Comparison of ENCODE assay signal across 10 cellular contexts in the genomic region with DNA sequence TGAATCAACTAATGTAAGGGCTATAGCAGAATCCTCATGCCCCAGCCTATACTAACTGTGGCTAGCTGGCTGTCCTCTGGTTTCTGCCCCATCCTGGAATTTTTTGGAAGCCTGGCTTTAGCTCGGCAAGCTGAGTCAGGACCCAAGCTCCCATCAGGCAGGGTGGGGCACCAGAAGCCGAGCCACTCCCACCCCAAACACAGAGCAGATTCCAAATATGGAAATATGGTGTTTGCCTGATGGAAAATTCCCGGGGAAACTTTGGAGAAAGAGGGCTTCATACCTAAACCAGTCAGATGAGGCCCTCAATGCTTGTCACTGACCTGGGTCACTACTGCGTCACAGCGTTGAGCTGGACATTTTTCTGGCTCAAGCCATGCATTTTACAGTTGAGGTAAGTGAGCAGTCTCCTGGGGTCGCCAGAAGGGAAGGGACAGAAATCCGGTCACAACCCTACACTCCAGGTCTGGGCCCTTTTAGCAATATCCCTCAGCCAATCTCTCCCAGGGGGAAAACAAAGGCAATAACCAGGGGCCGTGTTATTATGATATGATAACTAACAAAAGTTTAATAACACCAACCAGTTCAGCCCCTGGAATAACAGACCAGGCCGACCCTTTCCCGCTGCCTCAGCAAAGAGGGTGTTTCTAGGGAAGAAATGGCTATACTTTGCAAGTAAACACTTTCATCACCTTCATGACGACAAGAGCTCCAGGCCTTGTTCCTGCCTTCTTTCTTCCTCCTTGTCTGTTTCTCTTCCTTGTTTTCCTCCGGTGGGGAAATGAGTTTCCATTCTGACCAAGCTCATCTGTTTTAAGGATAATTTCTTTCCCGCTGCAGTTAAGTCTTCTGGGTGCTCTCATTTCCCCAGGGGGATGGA. TPM values are rescaled to one million over a fixed set of nuclear protein-coding genes. Genes with fewer than 3 reads are reported as not detected.
DNase-seq lines count a peak whose midpoint lies in the region; ATAC-seq and TF ChIP-seq lines count a peak whose summit lies in the region.
"Had no signal": no experiment of that assay in that cellular context is flagged by ENCODE, and none has a peak within 500 bp of the region (broad histone marks: within the 10 kb centered on the region; RNA-seq: fewer than 3 reads in every experiment).

No MANE protein-coding gene starts in this region.

- BruUV-seq in MCF 10A (replicated peaks; lab: Mats Ljungman, UMichigan): TSS peak; percentile 79

- H3K9ac ChIP-seq in endodermal cell (ENCODE audit: extremely low read depth, low read length, poor library complexity, severe bottlenecking): no peak overlapping the region

- H3K36me3 Mint-ChIP-seq in MCF 10A (ENCODE audit: insufficient read depth, unreplicated experiment) (peaks cover 6% of the 10 kb centered on the region), endodermal cell (ENCODE audit: low read depth) (no peaks in the 10 kb centered on the region)

- H3K4me3 ChIP-seq in HFF-Myc (replicated peaks; ENCODE audit: low read depth, low read length) (no peak overlapping the region), tibial artery (no peak overlapping the region), endodermal cell (ENCODE audit: low read length) (no peak overlapping the region)

- H3K27me3 Mint-ChIP-seq in MCF 10A (ENCODE audit: insufficient read depth, unreplicated experiment) (no peaks in the 10 kb centered on the region), endodermal cell (ENCODE audit: insufficient read depth) (peaks cover 1% of the 10 kb centered on the region)

- no peak for ATAC-seq in HG03460 (IDR thresholded peaks at IDR 0.05; ENCODE audit: unreplicated experiment)

- H3K27ac ChIP-seq in layer of hippocampus (ENCODE audit: low read depth, low read length): peak overlapping the region; percentile 27
- H3K27ac ChIP-seq in tibial artery: peak overlapping the region in 1 of 2 donors; percentile 21
- H3K27ac ChIP-seq in endodermal cell (ENCODE audit: low read depth, low read length): no peak overlapping the region
- H3K27ac ChIP-seq: neutrophil had no signal

- CTCF ChIA-PET in MCF 10A (lab: Yijun Ruan, JAX): interaction anchor here (1.0 to 19.2 kb wide), 13 partner anchors 9 to 179 kb away, joined by 3 to 505 read pairs (median 3); no protein-coding TSS in a partner anchor

- H3K4me3 Mint-ChIP-seq in MCF 10A (ENCODE audit: unreplicated experiment) (no peak overlapping the region), endodermal cell (no peak overlapping the region)

- POLR2A ChIA-PET in MCF 10A (lab: Yijun Ruan, JAX): interaction anchor here (0.6 to 4.4 kb wide), 8 partner anchors 9 to 239 kb away, joined by 3 to 64 read pairs (median 4); no protein-coding TSS in a partner anchor

- H3K27me3 ChIP-seq in layer of hippocampus (ENCODE audit: control insufficient read depth, insufficient read depth, low read length): no peaks in the 10 kb centered on the region
- peaks cover 0 to 3% of the 10 kb centered on the region in 2 donors for H3K27me3 ChIP-seq in tibial artery
- peaks cover 7% of the 10 kb centered on the region for H3K27me3 ChIP-seq in endodermal cell (ENCODE audit: control insufficient read depth, insufficient read depth, low read length, poor library complexity, severe bottlenecking)

- H3K9me3 ChIP-seq in tibial artery: no peaks in the 10 kb centered on the region
- H3K9me3 ChIP-seq in endodermal cell (ENCODE audit: control insufficient read depth, low read length): no peaks in the 10 kb centered on the region
- H3K9me3 ChIP-seq: neutrophil had no signal

- WGBS in endodermal cell (ENCODE audit: insufficient coverage in 1 of 2, insufficient read length in 1 of 2), 2 experiments: 85 to 88% methylated on average over 5 to 12 of the region's 13 CpGs

- H3K4me1 Mint-ChIP-seq in MCF 10A (ENCODE audit: insufficient read depth, unreplicated experiment): peaks cover 30% of the 10 kb centered on the region
- peaks cover 5% of the 10 kb centered on the region for H3K4me1 Mint-ChIP-seq in endodermal cell

- H3K36me3 ChIP-seq in tibial artery (no peaks in the 10 kb centered on the region), endodermal cell (ENCODE audit: control insufficient read depth, insufficient read depth, low read length) (no peaks in the 10 kb centered on the region)
- H3K36me3 ChIP-seq: neutrophil had no signal

- TF ChIP-seq CTCF in HFF-Myc (IDR thresholded peaks at IDR 0.05; ENCODE audit: low read depth, low read length, missing control alignments): no peak
- TF ChIP-seq CTCF in MCF 10A (IDR thresholded peaks at IDR 0.05; ENCODE audit: unreplicated experiment): no peak
- no peak for TF ChIP-seq CTCF in tibial artery (IDR thresholded peaks at IDR 0.05)
- TF ChIP-seq CTCF in endodermal cell (conservative IDR thresholded peaks at IDR 0.05): no peak

- peaks cover 0 to 13% (median 6%) of the 10 kb centered on the region in 4 donors for H3K4me1 ChIP-seq in tibial artery
- no peaks in the 10 kb centered on the region for H3K4me1 ChIP-seq in endodermal cell (ENCODE audit: control insufficient read depth, insufficient read depth, low read length)

- no peaks in the 10 kb centered on the region for H3K9me3 Mint-ChIP-seq in MCF 10A (ENCODE audit: unreplicated experiment)
- no peaks in the 10 kb centered on the region for H3K9me3 Mint-ChIP-seq in endodermal cell

- DNase-seq in HFF-Myc (ENCODE audit: extremely low read depth, low read depth) (peak; percentile 53), MCF 10A (ENCODE audit: unreplicated experiment) (peak; percentile 78), tibial artery (peak; percentile 41 to 59), NCI-H774 (lab: John Stamatoyannopoulos, UW) (no peak), endodermal cell (no peak), NCI-H510A (lab: John Stamatoyannopoulos, UW) (no peak)
- DNase-seq: activated T-cell treated with anti-CD3 and anti-CD28 coated beads for 4 hours had no signal

- H3K27ac Mint-ChIP-seq in MCF 10A (ENCODE audit: low read depth, unreplicated experiment): peak overlapping the region; percentile 92
- H3K27ac Mint-ChIP-seq in endodermal cell: no peak overlapping the region

- intact Hi-C loops in MCF 10A (cut with micrococcal nuclease) (loop anchor here (2.0 kb wide), 1 partner anchor 71 kb away; no protein-coding TSS in a partner anchor), tibial artery (cut with DNase I; ENCODE audit: low total_unique reads) (no loop called here)

RNA-seq across cellular contexts. Expression of gene PSD4, which starts 37.7 kb away (rescaled TPM):
- total RNA-seq in MCF 10A (2022) (9.6 and 13.2 TPM in 2 replicates), endodermal cell (10 to 100 TPM in 1 of 2 donors, 1 to 10 TPM in 1; 5.2 to 13.3 TPM)
- polyA plus RNA-seq in endodermal cell (2013, experiment 1 of 2): 1.6 TPM
- 1.7 TPM for polyA plus RNA-seq in endodermal cell (2013, experiment 2 of 2)

Comparison
In these comparisons a context has a peak if more than half of its experiments do, and no peak if none do; other contexts are left out.
1. DNase-seq: peak in HFF-Myc (single experiment), MCF 10A (single experiment) and tibial artery (2 of 2); none in NCI-H774 (single experiment), endodermal cell (single experiment) and NCI-H510A (single experiment).